13 cellular contexts compared by ENCODE assay signal in the genomic region with DNA sequence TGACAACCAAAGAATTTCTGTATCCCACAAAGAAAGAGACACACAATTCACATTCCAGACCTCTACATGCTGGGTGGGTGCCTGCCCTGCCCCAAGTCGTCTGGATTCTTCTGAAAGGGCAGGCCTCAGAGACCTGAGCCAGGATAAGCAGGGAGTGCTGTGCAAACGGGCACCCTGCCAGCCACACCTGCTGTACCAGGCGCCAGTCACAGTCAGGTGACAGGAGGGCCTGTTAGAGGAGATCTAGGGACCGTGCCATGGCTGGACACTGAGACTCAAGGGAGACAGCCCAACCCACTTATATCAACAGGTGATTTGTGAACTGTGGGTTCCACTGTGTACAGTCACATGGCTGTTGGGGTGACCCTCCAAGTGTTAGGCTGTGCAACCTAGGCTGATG.
DNase-seq lines count a peak whose midpoint lies in the region; ATAC-seq and TF ChIP-seq lines count a peak whose summit lies in the region.
"Had no signal": no experiment of that assay in that cellular context is flagged by ENCODE, and none has a peak within 500 bp of the region (broad histone marks: within the 10 kb centered on the region; RNA-seq: fewer than 3 reads in every experiment).

No MANE protein-coding gene starts in this region.

- H3K9me3 ChIP-seq in mucosa of stomach (ENCODE audit: control insufficient read depth, low read length) (no peaks in the 10 kb centered on the region), vagina (no peaks in the 10 kb centered on the region)
- H3K9me3 ChIP-seq: BLaER1 treated with 17β-estradiol and CSF1 and Interleukin-3, amounts not matched to agents 10 nM and 100 nM had no signal

- peak; percentile 29 for DNase-seq in activated naive CD4-positive, alpha-beta T cell treated with anti-CD3 and anti-CD28 coated beads for 36 hours
- DNase-seq in activated naive CD4-positive, alpha-beta T cell treated with anti-CD3 and anti-CD28 coated beads, Interleukin-2, amount 10 ng/mL, durations not matched to agents 7 days and 5 days = no peak
- DNase-seq in coronary artery (ENCODE audit: low spot score) = no peak
- no peak for DNase-seq in vagina (ENCODE audit: extremely low spot score in 2 of 2)
- DNase-seq: foreskin fibroblast; MV-4-11; occipital lobe; stimulated activated naive CD4-positive, alpha-beta T cell treated with Interleukin-2 at 50 U/mL for 16 hours had no signal

- no peak overlapping the region for H3K4me3 Mint-ChIP-seq in activated naive CD4-positive, alpha-beta T cell treated with anti-CD3 and anti-CD28 coated beads for 36 hours
- H3K4me3 Mint-ChIP-seq in activated naive CD4-positive, alpha-beta T cell treated with anti-CD3 and anti-CD28 coated beads, Interleukin-2, amount 10 ng/mL, durations not matched to agents 7 days and 5 days = no peak overlapping the region

- peaks cover 16% of the 10 kb centered on the region for H3K36me3 Mint-ChIP-seq in activated naive CD4-positive, alpha-beta T cell treated with anti-CD3 and anti-CD28 coated beads for 36 hours (ENCODE audit: low read depth)
- peaks cover 60% of the 10 kb centered on the region for H3K36me3 Mint-ChIP-seq in activated naive CD4-positive, alpha-beta T cell treated with anti-CD3 and anti-CD28 coated beads, Interleukin-2, amount 10 ng/mL, durations not matched to agents 7 days and 5 days

- H3K36me3 ChIP-seq in mucosa of stomach (ENCODE audit: control insufficient read depth, insufficient read depth, low read length) (no peaks in the 10 kb centered on the region), vagina (no peaks in the 10 kb centered on the region)
- H3K36me3 ChIP-seq: BLaER1 treated with 17β-estradiol and CSF1 and Interleukin-3, amounts not matched to agents 10 nM and 100 nM had no signal

- H3K9ac ChIP-seq in mucosa of stomach (ENCODE audit: low read length) = peak overlapping the region; percentile 64
- H3K9ac ChIP-seq: BLaER1 treated with 17β-estradiol and CSF1 and Interleukin-3, amounts not matched to agents 10 nM and 100 nM had no signal

- no peak for TF ChIP-seq POLR2A in vagina (IDR thresholded peaks at IDR 0.05)

- H3K27me3 Mint-ChIP-seq in activated naive CD4-positive, alpha-beta T cell treated with anti-CD3 and anti-CD28 coated beads for 36 hours (ENCODE audit: low read depth) = no peaks in the 10 kb centered on the region
- no peaks in the 10 kb centered on the region for H3K27me3 Mint-ChIP-seq in activated naive CD4-positive, alpha-beta T cell treated with anti-CD3 and anti-CD28 coated beads, Interleukin-2, amount 10 ng/mL, durations not matched to agents 7 days and 5 days

- no peak overlapping the region for H3K4me3 ChIP-seq in coronary artery
- no peak overlapping the region for H3K4me3 ChIP-seq in mucosa of stomach (ENCODE audit: low read length)
- no peak overlapping the region for H3K4me3 ChIP-seq in vagina
- H3K4me3 ChIP-seq: BLaER1 treated with 17β-estradiol and CSF1 and Interleukin-3, amounts not matched to agents 10 nM and 100 nM had no signal

- ATAC-seq in HG02840 (IDR thresholded peaks at IDR 0.05; ENCODE audit: low FRiP score, unreplicated experiment) = no peak
- no peak for ATAC-seq in GM18873 (IDR thresholded peaks at IDR 0.05; ENCODE audit: low FRiP score, unreplicated experiment)
- no peak for ATAC-seq in GM19467 (IDR thresholded peaks at IDR 0.05; ENCODE audit: unreplicated experiment)

- H3K9me3 Mint-ChIP-seq in activated naive CD4-positive, alpha-beta T cell treated with anti-CD3 and anti-CD28 coated beads for 36 hours = no peaks in the 10 kb centered on the region
- H3K9me3 Mint-ChIP-seq in activated naive CD4-positive, alpha-beta T cell treated with anti-CD3 and anti-CD28 coated beads, Interleukin-2, amount 10 ng/mL, durations not matched to agents 7 days and 5 days = peaks cover 6% of the 10 kb centered on the region

- H3K27me3 ChIP-seq in mucosa of stomach (ENCODE audit: control insufficient read depth, insufficient read depth, low read length) (no peaks in the 10 kb centered on the region), vagina (no peaks in the 10 kb centered on the region)
- H3K27me3 ChIP-seq: BLaER1 treated with 17β-estradiol and CSF1 and Interleukin-3, amounts not matched to agents 10 nM and 100 nM had no signal

- H3K27ac ChIP-seq in coronary artery (peak overlapping the region; percentile 18 to 81), vagina (peak overlapping the region; percentile 63)
- H3K27ac ChIP-seq: BLaER1 treated with 17β-estradiol and CSF1 and Interleukin-3, amounts not matched to agents 10 nM and 100 nM had no signal

- peaks cover 84% of the 10 kb centered on the region for H3K4me1 Mint-ChIP-seq in activated naive CD4-positive, alpha-beta T cell treated with anti-CD3 and anti-CD28 coated beads for 36 hours (ENCODE audit: low read depth)
- H3K4me1 Mint-ChIP-seq in activated naive CD4-positive, alpha-beta T cell treated with anti-CD3 and anti-CD28 coated beads, Interleukin-2, amount 10 ng/mL, durations not matched to agents 7 days and 5 days = peaks cover 77% of the 10 kb centered on the region

- CTCF ChIA-PET in activated naive CD4-positive, alpha-beta T cell treated with anti-CD3 and anti-CD28 coated beads for 36 hours (lab: Charles Lee) = interaction anchor here (0.9 to 1.6 kb wide), 3 partner anchors 8 to 36 kb away, joined by 3 to 4 read pairs (median 4); no protein-coding TSS in a partner anchor
- CTCF ChIA-PET in activated naive CD4-positive, alpha-beta T cell treated with anti-CD3 and anti-CD28 coated beads, Interleukin-2, amount 10 ng/mL, durations not matched to agents 7 days and 5 days (lab: Charles Lee) = interaction anchor here (1.9 kb wide), 1 partner anchor 35 kb away, joined by 4 read pairs; no protein-coding TSS in a partner anchor

- peaks cover 68% of the 10 kb centered on the region for H3K4me1 ChIP-seq in mucosa of stomach (ENCODE audit: control insufficient read depth, insufficient read depth, low read length)
- H3K4me1 ChIP-seq in vagina = peaks cover 51% of the 10 kb centered on the region

- peak overlapping the region; percentile 55 for H3K27ac Mint-ChIP-seq in activated naive CD4-positive, alpha-beta T cell treated with anti-CD3 and anti-CD28 coated beads for 36 hours
- no peak overlapping the region for H3K27ac Mint-ChIP-seq in activated naive CD4-positive, alpha-beta T cell treated with anti-CD3 and anti-CD28 coated beads, Interleukin-2, amount 10 ng/mL, durations not matched to agents 7 days and 5 days

- TF ChIP-seq CTCF in coronary artery (IDR thresholded peaks at IDR 0.05) = no peak
- TF ChIP-seq CTCF in vagina (IDR thresholded peaks at IDR 0.05) = no peak

- intact Hi-C loops in activated naive CD4-positive, alpha-beta T cell treated with anti-CD3 and anti-CD28 coated beads for 36 hours (cut with micrococcal nuclease) = no loop called here
- intact Hi-C loops in vagina (cut with DNase I) = no loop called here
